ENCODE assay signal across 8 cellular contexts in genomic region chr9:347667-348292, GRCh38.
DNase-seq lines count a peak whose midpoint lies in the region; ATAC-seq and TF ChIP-seq lines count a peak whose summit lies in the region.

No MANE protein-coding gene starts in this region.

- H3K9ac ChIP-seq in neuronal stem cell (ENCODE audit: low read depth, low read length, poor library complexity): no peak overlapping the region

- WGBS in esophagus squamous epithelium, 2 donors: 25 to 40% methylated on average over 9 of the region's 9 CpGs
- no CpG with 5 or more reads among the region's 9 CpGs for WGBS in neuronal stem cell (ENCODE audit: extremely low coverage in 2 of 2, insufficient read length in 2 of 2, insufficient replicate concordance in 1 of 2), 2 donors

- H3K27ac ChIP-seq in GM23338 (ENCODE audit: low read depth) (no peak overlapping the region), Peyer's patch (no peak overlapping the region), esophagus squamous epithelium (no peak overlapping the region), neuronal stem cell (replicated peaks; ENCODE audit: low read length) (no peak overlapping the region)

- TF ChIP-seq CTCF in GM23338 (conservative IDR thresholded peaks at IDR 0.05; ENCODE audit: low read depth in 2 of 2): peak; percentile 78 to 83
- peak in 5 of 6 experiments; percentile 23 to 88 (median 78) for TF ChIP-seq CTCF in Peyer's patch (IDR thresholded peaks at IDR 0.05)
- TF ChIP-seq CTCF in esophagus squamous epithelium (IDR thresholded peaks at IDR 0.05): peak in 5 of 6 experiments; percentile 58 to 86 (median 71)

- no peaks in the 10 kb centered on the region for H3K9me2 ChIP-seq in GM23338 (ENCODE audit: insufficient read depth)

- ATAC-seq in GM23338: peak; percentile 67
- no peak for ATAC-seq in HG03025 (IDR thresholded peaks at IDR 0.05; ENCODE audit: low FRiP score, unreplicated experiment)
- ATAC-seq in activated naive CD4-positive, alpha-beta T cell treated with anti-CD3 and anti-CD28 coated beads, Interleukin-2, amount 50 U/mL, for 72 hours: no peak
- ATAC-seq in HG02588 (IDR thresholded peaks at IDR 0.05; ENCODE audit: unreplicated experiment): no peak

- DNase-seq in AG08396 (ENCODE audit: low spot score): peak; percentile 14
- peak; percentile 58 for DNase-seq in GM23338 (ENCODE audit: low spot score)
- no peak for DNase-seq in Peyer's patch
- DNase-seq in esophagus squamous epithelium (lab: John Stamatoyannopoulos, UW): no peak
- DNase-seq in neuronal stem cell (ENCODE audit: low spot score): peak; percentile 5
- DNase-seq in activated naive CD4-positive, alpha-beta T cell treated with anti-CD3 and anti-CD28 coated beads, Interleukin-2, amount 50 U/mL, for 72 hours (ENCODE audit: low spot score in 2 of 2): no peak

- H3K9me3 ChIP-seq in Peyer's patch (no peaks in the 10 kb centered on the region), esophagus squamous epithelium (no peaks in the 10 kb centered on the region), neuronal stem cell (replicated peaks in 1 of 2; ENCODE audit: control insufficient read depth in 2 of 2, insufficient read depth in 1 of 2, low read depth in 1 of 2, low read length in 2 of 2) (no peaks in the 10 kb centered on the region)

- H3K4me3 ChIP-seq in GM23338 (no peak overlapping the region), Peyer's patch (no peak overlapping the region), esophagus squamous epithelium (no peak overlapping the region), neuronal stem cell (ENCODE audit: low read length in 2 of 2) (no peak overlapping the region)

- H4K91ac ChIP-seq in neuronal stem cell (ENCODE audit: low read depth, low read length, poor library complexity): no peak overlapping the region

- no peak overlapping the region for H3K23ac ChIP-seq in neuronal stem cell (ENCODE audit: low read depth, low read length, poor library complexity)

- H3K79me2 ChIP-seq in GM23338 (replicated peaks; ENCODE audit: insufficient read depth): no peaks in the 10 kb centered on the region

- H3K14ac ChIP-seq in neuronal stem cell (ENCODE audit: low read length): no peak overlapping the region

- no peak overlapping the region for H3K4ac ChIP-seq in neuronal stem cell (ENCODE audit: low read length)

- intact Hi-C loops in esophagus squamous epithelium (cut with DNase I): no loop called here

- H3K9me3 Mint-ChIP-seq in GM23338: no peaks in the 10 kb centered on the region
- no peaks in the 10 kb centered on the region for H3K9me3 Mint-ChIP-seq in activated naive CD4-positive, alpha-beta T cell treated with anti-CD3 and anti-CD28 coated beads, Interleukin-2, amount 50 U/mL, for 72 hours

- H3K4me1 ChIP-seq in GM23338 (ENCODE audit: insufficient read depth) (no peaks in the 10 kb centered on the region), Peyer's patch (no peaks in the 10 kb centered on the region), esophagus squamous epithelium (peaks cover 0 to 29% (median 0%) of the 10 kb centered on the region in 3 donors), neuronal stem cell (ENCODE audit: control insufficient read depth in 2 of 2, insufficient read depth in 1 of 2, low read depth in 1 of 2, low read length in 2 of 2) (peaks cover 0 to 1% of the 10 kb centered on the region in 2 donors)

- H2BK5ac ChIP-seq in neuronal stem cell (ENCODE audit: low read length): no peak overlapping the region

- no peaks in the 10 kb centered on the region for H3K36me3 ChIP-seq in GM23338 (ENCODE audit: insufficient read depth)
- peaks cover 0 to 6% (median 0%) of the 10 kb centered on the region in 3 donors for H3K36me3 ChIP-seq in Peyer's patch
- peaks cover 0 to 59% (median 0%) of the 10 kb centered on the region in 3 donors for H3K36me3 ChIP-seq in esophagus squamous epithelium
- no peaks in the 10 kb centered on the region for H3K36me3 ChIP-seq in neuronal stem cell (replicated peaks in 1 of 2; ENCODE audit: control insufficient read depth in 2 of 2, insufficient read depth in 2 of 2, low read length in 2 of 2)

- no peak overlapping the region for H2AFZ ChIP-seq in GM23338
- H2AFZ ChIP-seq in neuronal stem cell (ENCODE audit: low read length): no peak overlapping the region

- H3K4me2 ChIP-seq in GM23338: no peak overlapping the region
- no peak overlapping the region for H3K4me2 ChIP-seq in neuronal stem cell (ENCODE audit: insufficient read depth, low read length, poor library complexity, severe bottlenecking)

- no peaks in the 10 kb centered on the region for H3F3A ChIP-seq in GM23338 (replicated peaks; ENCODE audit: low read depth)

- H3K4me3 Mint-ChIP-seq in GM23338: no peak overlapping the region

- H4K8ac ChIP-seq in neuronal stem cell (ENCODE audit: low read depth, low read length): no peak overlapping the region

- H3K4me1 Mint-ChIP-seq in GM23338: peaks cover 7% of the 10 kb centered on the region; the same call in 1 of the 3 replicates

- H2BK120ac ChIP-seq in neuronal stem cell (ENCODE audit: low read depth, low read length): no peak overlapping the region

- H3K36me3 Mint-ChIP-seq in GM23338 (ENCODE audit: low read depth): no peaks in the 10 kb centered on the region
- H3K36me3 Mint-ChIP-seq in activated naive CD4-positive, alpha-beta T cell treated with anti-CD3 and anti-CD28 coated beads, Interleukin-2, amount 50 U/mL, for 72 hours: peaks cover 7 to 19% of the 10 kb centered on the region in 2 donors

- H2BK15ac ChIP-seq in neuronal stem cell (ENCODE audit: low read length): no peak overlapping the region

- no peaks in the 10 kb centered on the region for H3K79me1 ChIP-seq in neuronal stem cell (ENCODE audit: low read depth, low read length)

- H4K20me1 ChIP-seq in GM23338 (replicated peaks; ENCODE audit: insufficient read depth): no peaks in the 10 kb centered on the region

- TF ChIP-seq POLR2A in Peyer's patch (IDR thresholded peaks at IDR 0.05) (no peak), esophagus squamous epithelium (IDR thresholded peaks at IDR 0.05) (no peak)

- no peak overlapping the region for H3K27ac Mint-ChIP-seq in GM23338
- H3K27ac Mint-ChIP-seq in activated naive CD4-positive, alpha-beta T cell treated with anti-CD3 and anti-CD28 coated beads, Interleukin-2, amount 50 U/mL, for 72 hours: peak overlapping the region in 1 of 2 donors; percentile 15

- no peak overlapping the region for H2AK5ac ChIP-seq in neuronal stem cell (ENCODE audit: low read depth, low read length)

- no peak overlapping the region for H3K18ac ChIP-seq in neuronal stem cell (ENCODE audit: low read length)

- H3K27me3 Mint-ChIP-seq in GM23338 (ENCODE audit: insufficient read depth, low read depth, poor library complexity): peaks cover 3% of the 10 kb centered on the region

- no peak overlapping the region for H2BK12ac ChIP-seq in neuronal stem cell (ENCODE audit: low read length)

- H3K27me3 ChIP-seq in GM23338 (ENCODE audit: insufficient read depth) (no peaks in the 10 kb centered on the region), Peyer's patch (no peaks in the 10 kb centered on the region), esophagus squamous epithelium (no peaks in the 10 kb centered on the region), neuronal stem cell (ENCODE audit: control insufficient read depth in 3 of 3, insufficient read depth in 3 of 3, low read depth in 1 of 3, low read length in 3 of 3) (peaks cover 0 to 39% (median 0%) of the 10 kb centered on the region in 3 experiments)

TF ChIP-seq in GM23338, 12 proteins besides CTCF, POLR2A, EP300 and RAD21:
- TF ChIP-seq POLR2AphosphoS5 (IDR thresholded peaks at IDR 0.05; ENCODE audit: low read depth) (no peak), ZNF114 (CRISPR knock-in tag; IDR thresholded peaks at IDR 0.05) (no peak), STAT1 (IDR thresholded peaks at IDR 0.05; ENCODE audit: unreplicated experiment) (no peak), REST (IDR thresholded peaks at IDR 0.05; ENCODE audit: unreplicated experiment) (no peak), JUNB (IDR thresholded peaks at IDR 0.05; ENCODE audit: unreplicated experiment) (no peak), ETS1 (IDR thresholded peaks at IDR 0.05) (no peak), EZH2phosphoT487 (IDR thresholded peaks at IDR 0.05; ENCODE audit: unreplicated experiment) (no peak), EZH2 (IDR thresholded peaks at IDR 0.05; ENCODE audit: low read depth, unreplicated experiment) (no peak), NANOG (IDR thresholded peaks at IDR 0.05; ENCODE audit: borderline replicate concordance) (no peak), ZNF331 (CRISPR knock-in tag; IDR thresholded peaks at IDR 0.05; ENCODE audit: low read depth) (no peak), CREB1 (CRISPR knock-in tag; IDR thresholded peaks at IDR 0.05; ENCODE audit: low read depth) (no peak)

Comparison
In these comparisons a context has a peak if more than half of its experiments do, and no peak if none do; other contexts are left out.
1. DNase-seq: peak in AG08396 (single experiment), GM23338 (single experiment) and neuronal stem cell (single experiment); none in Peyer's patch (0 of 3), esophagus squamous epithelium (single experiment) and activated naive CD4-positive, alpha-beta T cell treated with anti-CD3 and anti-CD28 coated beads, Interleukin-2, amount 50 U/mL, for 72 hours (0 of 2).
2. Peak in every context shown above with its lines, with median percentiles within 50 percentile points of each other: CTCF ChIP-seq.